In the genomic region with DNA sequence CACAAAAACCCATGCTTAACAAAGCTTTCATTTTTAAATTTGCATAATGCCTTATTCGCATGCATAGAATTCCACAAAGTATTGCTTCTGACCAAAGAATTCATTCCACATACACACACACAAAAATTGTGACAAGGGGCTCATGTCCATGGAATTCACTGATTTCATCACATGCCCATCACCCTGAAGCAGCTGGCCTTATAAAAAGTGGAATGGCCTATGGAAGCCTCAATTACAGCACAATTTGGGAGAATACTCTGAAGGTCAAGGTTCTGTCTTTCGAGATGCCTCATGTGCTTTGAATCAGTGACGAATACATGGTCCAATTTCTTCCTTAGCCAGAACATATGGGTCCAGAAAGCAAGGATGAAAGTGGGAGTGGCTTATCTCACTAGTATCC, we compare ENCODE assay signal across 1 cellular context.
TF ChIP-seq lines count a peak whose summit lies in the region.

No MANE protein-coding gene starts in this region.

TF ChIP-seq in IMR-90, 13 proteins besides CTCF, POLR2A, EP300 and RAD21:
- TF ChIP-seq SMC3 (IDR thresholded peaks at IDR 0.05; ENCODE audit: low read depth, low read length) (no peak), FOS (IDR thresholded peaks at IDR 0.05; ENCODE audit: low read depth, low read length) (no peak), CEBPB (IDR thresholded peaks at IDR 0.05; ENCODE audit: low read depth, low read length) (peak; percentile 85), RCOR1 (IDR thresholded peaks at IDR 0.05; ENCODE audit: insufficient replicate concordance, low read length) (no peak), RFX5 (IDR thresholded peaks at IDR 0.05; ENCODE audit: low read depth, low read length) (no peak), MXI1 (IDR thresholded peaks at IDR 0.05; ENCODE audit: borderline replicate concordance, low read depth, low read length) (no peak), MAZ (IDR thresholded peaks at IDR 0.05; ENCODE audit: borderline replicate concordance, low read depth, low read length) (no peak), NFE2L2 (IDR thresholded peaks at IDR 0.05; ENCODE audit: low read depth, low read length) (no peak), MAFK (IDR thresholded peaks at IDR 0.05; ENCODE audit: low read depth, low read length) (no peak), ELK1 (IDR thresholded peaks at IDR 0.05; ENCODE audit: borderline replicate concordance, low read depth, low read length) (no peak), BHLHE40 (IDR thresholded peaks at IDR 0.05; ENCODE audit: low read depth, low read length) (no peak), CHD1 (IDR thresholded peaks at IDR 0.05; ENCODE audit: low read depth, low read length) (no peak), USF2 (IDR thresholded peaks at IDR 0.05; ENCODE audit: low read depth, low read length) (peak; percentile 13; the same call in 1 of the 2 replicates)
TF ChIP-seq in IMR-90: peak in this region for 2.
